ENCODE assay signal across 35 cellular contexts in genomic region chr18:45352874-45353273, GRCh38.
"Had no signal": no experiment of that assay in that cellular context is flagged by ENCODE, and none has a peak within 500 bp of the region (broad histone marks: within the 10 kb centered on the region; RNA-seq: fewer than 3 reads in every experiment).

No MANE protein-coding gene starts in this region.

- H3K36me3 Mint-ChIP-seq: activated naive CD4-positive, alpha-beta T cell treated with anti-CD3 and anti-CD28 coated beads, Interleukin-2, amount 50 U/mL, for 24 hours; activated naive CD8-positive, alpha-beta T cell treated with anti-CD3 and anti-CD28 coated beads for 36 hours had no signal

- H3K4me3 ChIP-seq: adrenal gland, body of pancreas, esophagus muscularis mucosa, gastroesophageal sphincter, heart right ventricle had no signal

- H3K4me3 Mint-ChIP-seq: activated B cell treated with CpG ODN at 0.5 μM for 24 hours; activated CD8-positive, alpha-beta T cell treated with anti-CD3 and anti-CD28 coated beads for 36 hours; activated naive CD4-positive, alpha-beta T cell treated with anti-CD3 and anti-CD28 coated beads for 36 hours; activated naive CD4-positive, alpha-beta T cell treated with anti-CD3 and anti-CD28 coated beads, Interleukin-2, amount 50 U/mL, for 24 hours; activated naive CD8-positive, alpha-beta T cell treated with anti-CD3 and anti-CD28 coated beads for 36 hours; activated naive CD8-positive, alpha-beta T cell treated with anti-CD3 and anti-CD28 coated beads, Interleukin-2, amount 50 U/mL, for 24 hours; activated T-helper 1 cell treated with anti-CD3 and anti-CD28 coated beads, Interleukin-12 subunit alpha, Interleukin-12 subunit beta, Interleukin-2, Interleukin-4 antibody, amounts not matched to agents 30 ng/mL and 10 ng/mL and 1 ng/mL, durations not matched to agents 14 hours and 24 hours and 36 hours; central memory CD8-positive, alpha-beta T cell; effector memory CD8-positive, alpha-beta T cell; T-helper 17 cell; T-helper 2 cell treated with Interferon-gamma antibody and Interleukin-4, amounts not matched to agents 5 μg/mL and 100 μg/mL, for 36 hours had no signal

- H3K9me3 Mint-ChIP-seq: activated B cell treated with CpG ODN at 0.5 μM for 24 hours; activated CD8-positive, alpha-beta T cell treated with anti-CD3 and anti-CD28 coated beads for 36 hours; activated naive CD4-positive, alpha-beta T cell treated with anti-CD3 and anti-CD28 coated beads for 36 hours; activated naive CD4-positive, alpha-beta T cell treated with anti-CD3 and anti-CD28 coated beads, Interleukin-2, amount 50 U/mL, for 24 hours; activated naive CD8-positive, alpha-beta T cell treated with anti-CD3 and anti-CD28 coated beads for 36 hours; activated naive CD8-positive, alpha-beta T cell treated with anti-CD3 and anti-CD28 coated beads, Interleukin-2, amount 50 U/mL, for 24 hours; activated T-helper 1 cell treated with anti-CD3 and anti-CD28 coated beads, Interleukin-12 subunit alpha, Interleukin-12 subunit beta, Interleukin-2, Interleukin-4 antibody, amounts not matched to agents 30 ng/mL and 10 ng/mL and 1 ng/mL, durations not matched to agents 14 hours and 24 hours and 36 hours; activated T-helper 2 cell treated with anti-CD3 and anti-CD28 coated beads, Interferon-gamma antibody, Interleukin-2, Interleukin-4, amounts not matched to agents 10 μg/mL and 5 μg/mL and 100 μg/mL, durations not matched to agents 14 hours and 24 hours and 36 hours; central memory CD8-positive, alpha-beta T cell; effector memory CD8-positive, alpha-beta T cell; T-helper 2 cell treated with Interferon-gamma antibody and Interleukin-4, amounts not matched to agents 5 μg/mL and 100 μg/mL, for 36 hours had no signal

- H3K4me1 ChIP-seq: adrenal gland had no signal

- DNase-seq: activated B cell treated with CpG ODN at 0.5 μM for 24 hours; activated CD4-positive, alpha-beta T cell treated with anti-CD3 and anti-CD28 coated beads for 48 hours; activated CD4-positive, alpha-beta T cell treated with anti-CD3 and anti-CD28 coated beads, Interleukin-2, amount 50 U/mL, for 1 hour; activated CD4-positive, alpha-beta T cell treated with anti-CD3 and anti-CD28 coated beads, Interleukin-2, amount 50 U/mL, for 48 hours; activated CD8-positive, alpha-beta memory T cell treated with anti-CD3 and anti-CD28 coated beads for 24 hours; activated CD8-positive, alpha-beta memory T cell treated with anti-CD3 and anti-CD28 coated beads, Interleukin-2, amount 50 U/mL, for 4 hours; activated CD8-positive, alpha-beta T cell treated with anti-CD3 and anti-CD28 coated beads for 36 hours; activated effector memory CD4-positive, alpha-beta T cell treated with anti-CD3 and anti-CD28 coated beads, Interleukin-2, amount 50 U/mL, for 16 hours; activated naive CD4-positive, alpha-beta T cell treated with anti-CD3 and anti-CD28 coated beads for 36 hours; activated naive CD8-positive, alpha-beta T cell treated with anti-CD3 and anti-CD28 coated beads for 36 hours; activated naive CD8-positive, alpha-beta T cell treated with anti-CD3 and anti-CD28 coated beads, Interleukin-2, amount 50 U/mL, for 24 hours; activated T-cell treated with anti-CD3 and anti-CD28 coated beads, Interleukin-2, amount 50 U/mL, for 1 hour; activated T-cell treated with anti-CD3 and anti-CD28 coated beads, Interleukin-2, amount 50 U/mL, for 48 hours; adrenal gland; amygdala; aorta; body of pancreas; cortex of kidney; dermis blood vessel endothelial cell; effector CD4-positive, alpha-beta T cell; effector memory CD8-positive, alpha-beta T cell; foreskin melanocyte; heart right ventricle; T-helper 1 cell; T-helper 17 cell; T1000; WERI-Rb-1 had no signal

- H3K9me3 ChIP-seq: adrenal gland, body of pancreas, esophagus muscularis mucosa, gastroesophageal sphincter, heart right ventricle had no signal

- H3K27ac ChIP-seq: adrenal gland, body of pancreas, esophagus muscularis mucosa, gastroesophageal sphincter, heart right ventricle, WERI-Rb-1 had no signal

- H3K36me3 ChIP-seq: adrenal gland, esophagus muscularis mucosa, gastroesophageal sphincter, heart right ventricle, WERI-Rb-1 had no signal

- ATAC-seq: activated CD4-positive, CD25-positive, alpha-beta regulatory T cell treated with anti-CD3 and anti-CD28 coated beads, Interleukin-2, amount 50 U/mL, for 24 hours; activated CD8-positive, alpha-beta T cell treated with anti-CD3 and anti-CD28 coated beads for 36 hours; activated naive CD8-positive, alpha-beta T cell treated with anti-CD3 and anti-CD28 coated beads, Interleukin-2, amount 50 U/mL, for 24 hours; body of pancreas; effector memory CD8-positive, alpha-beta T cell; gastroesophageal sphincter; heart right ventricle; T-helper 17 cell had no signal

- H3K27me3 ChIP-seq: adrenal gland, esophagus muscularis mucosa, gastroesophageal sphincter, heart right ventricle had no signal

- H3K27ac Mint-ChIP-seq: activated B cell treated with CpG ODN at 0.5 μM for 24 hours; activated CD8-positive, alpha-beta T cell treated with anti-CD3 and anti-CD28 coated beads for 36 hours; activated naive CD4-positive, alpha-beta T cell treated with anti-CD3 and anti-CD28 coated beads for 36 hours; activated naive CD4-positive, alpha-beta T cell treated with anti-CD3 and anti-CD28 coated beads, Interleukin-2, amount 50 U/mL, for 24 hours; activated naive CD8-positive, alpha-beta T cell treated with anti-CD3 and anti-CD28 coated beads for 36 hours; activated naive CD8-positive, alpha-beta T cell treated with anti-CD3 and anti-CD28 coated beads, Interleukin-2, amount 50 U/mL, for 24 hours; activated T-helper 1 cell treated with anti-CD3 and anti-CD28 coated beads, Interleukin-12 subunit alpha, Interleukin-12 subunit beta, Interleukin-2, Interleukin-4 antibody, amounts not matched to agents 30 ng/mL and 10 ng/mL and 1 ng/mL, durations not matched to agents 14 hours and 24 hours and 36 hours; activated T-helper 2 cell treated with anti-CD3 and anti-CD28 coated beads, Interferon-gamma antibody, Interleukin-2, Interleukin-4, amounts not matched to agents 10 μg/mL and 5 μg/mL and 100 μg/mL, durations not matched to agents 14 hours and 24 hours and 36 hours; effector memory CD8-positive, alpha-beta T cell; T-helper 17 cell; T-helper 2 cell treated with Interferon-gamma antibody and Interleukin-4, amounts not matched to agents 5 μg/mL and 100 μg/mL, for 36 hours had no signal

- H3K4me1 Mint-ChIP-seq: activated B cell treated with CpG ODN at 0.5 μM for 24 hours; activated naive CD4-positive, alpha-beta T cell treated with anti-CD3 and anti-CD28 coated beads, Interleukin-2, amount 50 U/mL, for 24 hours; activated naive CD8-positive, alpha-beta T cell treated with anti-CD3 and anti-CD28 coated beads for 36 hours; activated naive CD8-positive, alpha-beta T cell treated with anti-CD3 and anti-CD28 coated beads, Interleukin-2, amount 50 U/mL, for 24 hours; central memory CD8-positive, alpha-beta T cell; T-helper 17 cell had no signal

- H3K27me3 Mint-ChIP-seq: activated naive CD4-positive, alpha-beta T cell treated with anti-CD3 and anti-CD28 coated beads, Interleukin-2, amount 50 U/mL, for 24 hours; central memory CD8-positive, alpha-beta T cell had no signal
